In genomic region chr2:218396688-218397501, GRCh38 we compare ENCODE assay signal across 8 cellular contexts. TPM values are rescaled to one million over a fixed set of nuclear protein-coding genes. Genes with fewer than 3 reads are reported as not detected.
A peak's percentile ranks its signal among the peaks of the same experiment; 100 is the strongest.
DNase-seq lines count a peak whose midpoint lies in the region; ATAC-seq and TF ChIP-seq lines count a peak whose summit lies in the region.

No MANE protein-coding gene starts in this region.

- no peaks in the 10 kb centered on the region for H3K9me3 Mint-ChIP-seq in activated naive CD8-positive, alpha-beta T cell treated with anti-CD3 and anti-CD28 coated beads, Interleukin-2, amount 10 ng/mL, durations not matched to agents 7 days and 5 days

- intact Hi-C loops in cardiac septum (cut with DNase I): loop anchor here (1.0 to 5.0 kb wide), 5 partner anchors 9 to 170 kb away; partner anchors contain the start of genes AAMP, CNOT9, PNKD and USP37

- H3K27me3 Mint-ChIP-seq in activated naive CD8-positive, alpha-beta T cell treated with anti-CD3 and anti-CD28 coated beads, Interleukin-2, amount 10 ng/mL, durations not matched to agents 7 days and 5 days: no peaks in the 10 kb centered on the region

- peak overlapping the region; percentile 97 for H3K4me3 Mint-ChIP-seq in activated naive CD8-positive, alpha-beta T cell treated with anti-CD3 and anti-CD28 coated beads, Interleukin-2, amount 10 ng/mL, durations not matched to agents 7 days and 5 days

- DNase-seq in COLO668 (lab: John Stamatoyannopoulos, UW; ENCODE audit: unreplicated experiment) (peak; percentile 93), LNCaP clone FGC (ENCODE audit: low read depth) (no peak), SIG-M5 treated with dmso at 0.1 percent for 504 hours (lab: John Stamatoyannopoulos, UW; ENCODE audit: unreplicated experiment) (peak; percentile 90), cardiac septum (ENCODE audit: low spot score) (peak; percentile 93), pons (ENCODE audit: low spot score) (peak; percentile 70)
- peak; percentile 83 for DNase-seq in activated naive CD8-positive, alpha-beta T cell treated with anti-CD3 and anti-CD28 coated beads, Interleukin-2, amount 10 ng/mL, durations not matched to agents 7 days and 5 days

- peak overlapping the region; percentile 68 for H3K4me3 ChIP-seq in LNCaP clone FGC (ENCODE audit: low read depth, low read length)

- H3K4me1 Mint-ChIP-seq in activated naive CD8-positive, alpha-beta T cell treated with anti-CD3 and anti-CD28 coated beads, Interleukin-2, amount 10 ng/mL, durations not matched to agents 7 days and 5 days: peaks cover 26% of the 10 kb centered on the region

- H3K36me3 Mint-ChIP-seq in activated naive CD8-positive, alpha-beta T cell treated with anti-CD3 and anti-CD28 coated beads, Interleukin-2, amount 10 ng/mL, durations not matched to agents 7 days and 5 days: peaks cover 2% of the 10 kb centered on the region

- peak overlapping the region; percentile 98 for H3K27ac Mint-ChIP-seq in activated naive CD8-positive, alpha-beta T cell treated with anti-CD3 and anti-CD28 coated beads, Interleukin-2, amount 10 ng/mL, durations not matched to agents 7 days and 5 days

- ATAC-seq in activated naive CD8-positive, alpha-beta T cell treated with anti-CD3 and anti-CD28 coated beads, Interleukin-2, amount 10 ng/mL, durations not matched to agents 7 days and 5 days (ENCODE audit: low read depth): peak; percentile 7
- no peak for ATAC-seq in GM19324 (IDR thresholded peaks at IDR 0.05; ENCODE audit: low FRiP score, unreplicated experiment)
- no peak for ATAC-seq in HG02798 (IDR thresholded peaks at IDR 0.05; ENCODE audit: poor library complexity, unreplicated experiment)

- no peak for TF ChIP-seq CTCF in LNCaP clone FGC (IDR thresholded peaks at IDR 0.05; ENCODE audit: control insufficient read depth, extremely low read depth, insufficient read depth)

- POLR2A ChIA-PET in activated naive CD8-positive, alpha-beta T cell treated with anti-CD3 and anti-CD28 coated beads, Interleukin-2, amount 10 ng/mL, durations not matched to agents 7 days and 5 days (lab: Charles Lee): interaction anchor here (0.7 to 2.8 kb wide), 11 partner anchors 9 to 275 kb away, joined by 4 to 30 read pairs (median 7); partner anchors contain the start of genes AAMP, PNKD, RNF25 and STK36

RNA-seq across cellular contexts. Expression of gene CTDSP1, which starts 2.8 kb away (rescaled TPM):
- 100 to 1,000 TPM; 169 to 174 TPM for total RNA-seq in activated naive CD8-positive, alpha-beta T cell treated with anti-CD3 and anti-CD28 coated beads, Interleukin-2, amount 10 ng/mL, durations not matched to agents 7 days and 5 days
- 100 TPM for total RNA-seq in cardiac septum

RNA-seq across cellular contexts. Expression of gene SLC11A1, which starts 14.8 kb away (rescaled TPM):
- total RNA-seq in activated naive CD8-positive, alpha-beta T cell treated with anti-CD3 and anti-CD28 coated beads, Interleukin-2, amount 10 ng/mL, durations not matched to agents 7 days and 5 days: 1 to 10 TPM; 1.6 to 1.7 TPM
- 6.4 TPM for total RNA-seq in cardiac septum

RNA-seq across cellular contexts. Expression of gene VIL1, which starts 22.0 kb away (rescaled TPM):
- total RNA-seq in activated naive CD8-positive, alpha-beta T cell treated with anti-CD3 and anti-CD28 coated beads, Interleukin-2, amount 10 ng/mL, durations not matched to agents 7 days and 5 days: not detected
- total RNA-seq in cardiac septum: not detected

RNA-seq across cellular contexts. Expression of gene CATIP, which starts 40.2 kb away (rescaled TPM):
- not detected for total RNA-seq in activated naive CD8-positive, alpha-beta T cell treated with anti-CD3 and anti-CD28 coated beads, Interleukin-2, amount 10 ng/mL, durations not matched to agents 7 days and 5 days
- not detected for total RNA-seq in cardiac septum
